Comparison of ENCODE assay signal across 12 cellular contexts in genomic region chr5:41747291-41747690, GRCh38.
DNase-seq lines count a peak whose midpoint lies in the region; ATAC-seq and TF ChIP-seq lines count a peak whose summit lies in the region.
"Had no signal": no experiment of that assay in that cellular context is flagged by ENCODE, and none has a peak within 500 bp of the region (broad histone marks: within the 10 kb centered on the region; RNA-seq: fewer than 3 reads in every experiment).

No MANE protein-coding gene starts in this region.

- H3K36me3 ChIP-seq in PC-9 (ENCODE audit: low read depth) (no peaks in the 10 kb centered on the region), stomach (peaks cover 0 to 39% (median 27%) of the 10 kb centered on the region in 4 donors)

- H3K79me2 ChIP-seq in PC-9 (ENCODE audit: low read depth), result no peaks in the 10 kb centered on the region

- BruUV-seq in PC-9 (replicated peaks; lab: Mats Ljungman, UMichigan), result no TSS peak

- CTCF ChIA-PET in PC-9 (lab: Charles Lee), result no interaction called here

- H3K4me3 ChIP-seq in fibroblast of the aortic adventitia (ENCODE audit: low read depth, low read length) (no peak overlapping the region), PC-9 (no peak overlapping the region), stomach (no peak overlapping the region)
- H3K4me3 ChIP-seq: esophagus squamous epithelium had no signal

- no peaks in the 10 kb centered on the region for H3K27me3 ChIP-seq in PC-9 (ENCODE audit: insufficient read depth, low read depth)
- H3K27me3 ChIP-seq in stomach, result no peaks in the 10 kb centered on the region
- H3K27me3 ChIP-seq: esophagus squamous epithelium had no signal

- POLR2A ChIA-PET in PC-9 (lab: Charles Lee; ENCODE audit: unreplicated experiment), result no interaction called here

- DNase-seq in A172 (ENCODE audit: low spot score) (peak; percentile 11), HS-27A (ENCODE audit: low read depth) (peak; percentile 27), fibroblast of the aortic adventitia (ENCODE audit: low read depth) (peak; percentile 86), PC-9 (no peak), stomach (no peak)
- no peak for DNase-seq in activated effector memory CD4-positive, alpha-beta T cell treated with anti-CD3 and anti-CD28 coated beads, Interleukin-2, amount 50 U/mL, for 16 hours
- DNase-seq: activated T-cell treated with anti-CD3 and anti-CD28 coated beads, Interleukin-2, amount 50 U/mL, for 72 hours; esophagus squamous epithelium; kidney; stimulated activated CD8-positive, alpha-beta memory T cell treated with anti-CD3 and anti-CD28 coated beads, Interleukin-4, amount 100 ng/mL, for 48 hours had no signal

- H3K9me3 ChIP-seq in PC-9 (ENCODE audit: insufficient read depth, low read depth), result no peaks in the 10 kb centered on the region
- no peaks in the 10 kb centered on the region for H3K9me3 ChIP-seq in stomach
- H3K9me3 ChIP-seq: esophagus squamous epithelium had no signal

- no peak for TF ChIP-seq POLR2A in stomach (IDR thresholded peaks at IDR 0.05)

- H3K4me1 ChIP-seq in PC-9 (replicated peaks; ENCODE audit: insufficient read depth) (no peaks in the 10 kb centered on the region), stomach (peaks cover 0 to 9% (median 4%) of the 10 kb centered on the region in 4 donors)
- H3K4me1 ChIP-seq: esophagus squamous epithelium had no signal

- H3K9me2 ChIP-seq in PC-9 (ENCODE audit: insufficient read depth), result no peaks in the 10 kb centered on the region; the same call in 1 of the 2 replicates

- intact Hi-C loops in PC-9 (cut with micrococcal nuclease; ENCODE audit: unreplicated experiment), result no loop called here
- intact Hi-C loops in stomach (cut with DNase I; ENCODE audit: low total_unique reads), result no loop called here

- TF ChIP-seq CTCF in VCaP (conservative IDR thresholded peaks at IDR 0.05) (no peak), fibroblast of the aortic adventitia (IDR thresholded peaks at IDR 0.05; ENCODE audit: insufficient read depth, low read length) (no peak), PC-9 (conservative IDR thresholded peaks at IDR 0.05) (no peak), stomach (IDR thresholded peaks at IDR 0.05) (no peak)

- H3K27ac ChIP-seq in VCaP (peak overlapping the region; percentile 11; the same call in 1 of the 2 replicates), PC-9 (no peak overlapping the region), stomach (no peak overlapping the region)
- H3K27ac ChIP-seq: esophagus squamous epithelium had no signal

- no peaks in the 10 kb centered on the region for H4K20me1 ChIP-seq in PC-9 (ENCODE audit: insufficient read depth)

- ATAC-seq in HG02763 (IDR thresholded peaks at IDR 0.05; ENCODE audit: unreplicated experiment), result no peak
- ATAC-seq: activated T-cell treated with anti-CD3 and anti-CD28 coated beads, Interleukin-2, amount 50 U/mL, for 72 hours had no signal

- no peak for TF ChIP-seq EP300 in stomach (IDR thresholded peaks at IDR 0.05)

- H2AFZ ChIP-seq in PC-9, result no peak overlapping the region

- 6 to 34% (median 17%) methylated on average over 1 of the region's 1 CpG for WGBS in stomach, 5 donors

- no peak overlapping the region for H3K4me2 ChIP-seq in PC-9

- no peaks in the 10 kb centered on the region for H3F3A ChIP-seq in PC-9 (ENCODE audit: insufficient read depth, low read depth)

Comparison
In these comparisons a context has a peak if more than half of its experiments do, and no peak if none do; other contexts are left out.
1. DNase-seq: peak in A172 (single experiment), HS-27A (single experiment) and fibroblast of the aortic adventitia (single experiment); none in PC-9 (0 of 2), activated effector memory CD4-positive, alpha-beta T cell treated with anti-CD3 and anti-CD28 coated beads, Interleukin-2, amount 50 U/mL, for 16 hours (single experiment) and stomach (single experiment).